Comparison of ENCODE assay signal across 17 cellular contexts in genomic region chr5:2810644-2811043, GRCh38. TPM values are rescaled to one million over a fixed set of nuclear protein-coding genes. Genes with fewer than 3 reads are reported as not detected.
DNase-seq lines count a peak whose midpoint lies in the region; ATAC-seq and TF ChIP-seq lines count a peak whose summit lies in the region.
"Had no signal": no experiment of that assay in that cellular context is flagged by ENCODE, and none has a peak within 500 bp of the region (broad histone marks: within the 10 kb centered on the region; RNA-seq: fewer than 3 reads in every experiment).

No MANE protein-coding gene starts in this region.

- no peaks in the 10 kb centered on the region for H3F3A ChIP-seq in GM23338 (replicated peaks; ENCODE audit: low read depth)

- no peaks in the 10 kb centered on the region for H3K9me2 ChIP-seq in GM23338 (ENCODE audit: insufficient read depth)

- H2AFZ ChIP-seq in GM23338 = no peak overlapping the region

- no peak overlapping the region for H3K27ac Mint-ChIP-seq in GM23338
- H3K27ac Mint-ChIP-seq: CD4-positive, alpha-beta memory T cell had no signal

- no peaks in the 10 kb centered on the region for H3K9me3 Mint-ChIP-seq in GM23338

- WGBS in esophagus muscularis mucosa = 74% methylated on average over 3 of the region's 3 CpGs

- no peaks in the 10 kb centered on the region for H3K4me1 Mint-ChIP-seq in GM23338
- H3K4me1 Mint-ChIP-seq: CD4-positive, alpha-beta memory T cell had no signal

- no peaks in the 10 kb centered on the region for H3K36me3 ChIP-seq in GM23338 (ENCODE audit: insufficient read depth)
- H3K36me3 ChIP-seq in esophagus muscularis mucosa = no peaks in the 10 kb centered on the region
- no peaks in the 10 kb centered on the region for H3K36me3 ChIP-seq in upper lobe of right lung

- DNase-seq in ELF-1 (ENCODE audit: low read depth, low spot score) = peak; percentile 27
- DNase-seq in GM23338 (ENCODE audit: low spot score) = peak; percentile 8
- peak; percentile 78 for DNase-seq in esophagus muscularis mucosa (ENCODE audit: extremely low spot score)
- DNase-seq in upper lobe of right lung = no peak
- DNase-seq in COR-L47 (lab: John Stamatoyannopoulos, UW) = no peak
- DNase-seq in NCI-H1930 (lab: John Stamatoyannopoulos, UW) = no peak
- DNase-seq: C1 segment of cervical spinal cord; Caco-2; CD4-positive, alpha-beta memory T cell; DMS153; DND-41; GDM1; GOT3; HCEC 1CT had no signal

- intact Hi-C loops in esophagus muscularis mucosa (cut with DNase I) (no loop called here), upper lobe of right lung (cut with DNase I) (no loop called here)

- H3K4me2 ChIP-seq in GM23338 = no peak overlapping the region

- no peak overlapping the region for H3K4me3 Mint-ChIP-seq in GM23338
- H3K4me3 Mint-ChIP-seq: CD4-positive, alpha-beta memory T cell had no signal

- no peak for TF ChIP-seq POLR2A in esophagus muscularis mucosa (IDR thresholded peaks at IDR 0.05; ENCODE audit: low read depth)

- H4K20me1 ChIP-seq in GM23338 (replicated peaks; ENCODE audit: insufficient read depth) = no peaks in the 10 kb centered on the region

- no peaks in the 10 kb centered on the region for H3K27me3 ChIP-seq in GM23338 (ENCODE audit: insufficient read depth)
- peaks cover 0 to 31% (median 0%) of the 10 kb centered on the region in 4 donors for H3K27me3 ChIP-seq in esophagus muscularis mucosa
- H3K27me3 ChIP-seq in upper lobe of right lung = no peaks in the 10 kb centered on the region

- no peak overlapping the region for H3K4me3 ChIP-seq in GM23338
- H3K4me3 ChIP-seq in esophagus muscularis mucosa = no peak overlapping the region
- no peak overlapping the region for H3K4me3 ChIP-seq in upper lobe of right lung
- H3K4me3 ChIP-seq: GM12878 had no signal

- peaks cover 15% of the 10 kb centered on the region for H3K27me3 Mint-ChIP-seq in GM23338 (ENCODE audit: insufficient read depth, low read depth, poor library complexity)
- H3K27me3 Mint-ChIP-seq: CD4-positive, alpha-beta memory T cell had no signal

- H3K79me2 ChIP-seq in GM23338 (replicated peaks; ENCODE audit: insufficient read depth) = no peaks in the 10 kb centered on the region

- H3K36me3 Mint-ChIP-seq in GM23338 (ENCODE audit: low read depth) = no peaks in the 10 kb centered on the region
- H3K36me3 Mint-ChIP-seq: CD4-positive, alpha-beta memory T cell had no signal

- H3K4me1 ChIP-seq in GM23338 (ENCODE audit: insufficient read depth) (no peaks in the 10 kb centered on the region), esophagus muscularis mucosa (no peaks in the 10 kb centered on the region), upper lobe of right lung (no peaks in the 10 kb centered on the region)
- H3K4me1 ChIP-seq: Caco-2 had no signal

- no peak for TF ChIP-seq CTCF in GM23338 (conservative IDR thresholded peaks at IDR 0.05; ENCODE audit: low read depth in 2 of 2)
- TF ChIP-seq CTCF in esophagus muscularis mucosa (IDR thresholded peaks at IDR 0.05) = no peak
- no peak for TF ChIP-seq CTCF in upper lobe of right lung (IDR thresholded peaks at IDR 0.05)

- H3K27ac ChIP-seq in GM23338 (ENCODE audit: low read depth) (no peak overlapping the region), esophagus muscularis mucosa (replicated peaks in 1 of 4) (no peak overlapping the region), upper lobe of right lung (no peak overlapping the region)

- peak; percentile 26; the same call in 1 of the 3 replicates for ATAC-seq in GM23338
- ATAC-seq in upper lobe of right lung = peak; percentile 58
- ATAC-seq: GM12878 had no signal

- H3K9me3 ChIP-seq in esophagus muscularis mucosa (no peaks in the 10 kb centered on the region), upper lobe of right lung (no peaks in the 10 kb centered on the region)
- H3K9me3 ChIP-seq: Caco-2 had no signal

- TF ChIP-seq EP300 in esophagus muscularis mucosa (IDR thresholded peaks at IDR 0.05) = no peak

TF ChIP-seq in GM23338, 12 proteins besides CTCF, POLR2A, EP300 and RAD21 (continues in another document):
- TF ChIP-seq EZH2 (IDR thresholded peaks at IDR 0.05; ENCODE audit: low read depth, unreplicated experiment) = no peak
- no peak for TF ChIP-seq REST (IDR thresholded peaks at IDR 0.05; ENCODE audit: unreplicated experiment)
- no peak for TF ChIP-seq ZNF114 (CRISPR knock-in tag; IDR thresholded peaks at IDR 0.05)
- TF ChIP-seq, protein P1, sequence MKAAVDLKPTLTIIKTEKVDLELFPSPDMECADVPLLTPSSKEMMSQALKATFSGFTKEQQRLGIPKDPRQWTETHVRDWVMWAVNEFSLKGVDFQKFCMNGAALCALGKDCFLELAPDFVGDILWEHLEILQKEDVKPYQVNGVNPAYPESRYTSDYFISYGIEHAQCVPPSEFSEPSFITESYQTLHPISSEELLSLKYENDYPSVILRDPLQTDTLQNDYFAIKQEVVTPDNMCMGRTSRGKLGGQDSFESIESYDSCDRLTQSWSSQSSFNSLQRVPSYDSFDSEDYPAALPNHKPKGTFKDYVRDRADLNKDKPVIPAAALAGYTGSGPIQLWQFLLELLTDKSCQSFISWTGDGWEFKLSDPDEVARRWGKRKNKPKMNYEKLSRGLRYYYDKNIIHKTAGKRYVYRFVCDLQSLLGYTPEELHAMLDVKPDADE (IDR thresholded peaks at IDR 0.05) = no peak
- no peak for TF ChIP-seq NANOG (IDR thresholded peaks at IDR 0.05; ENCODE audit: borderline replicate concordance)
- TF ChIP-seq CREB1 (CRISPR knock-in tag; IDR thresholded peaks at IDR 0.05; ENCODE audit: low read depth) = no peak
- no peak for TF ChIP-seq POLR2AphosphoS5 (IDR thresholded peaks at IDR 0.05; ENCODE audit: low read depth)

RNA-seq across cellular contexts. Expression of gene IRX2, which starts 59.2 kb away (rescaled TPM):
- total RNA-seq in GM23338 (2014; rRNA removed; shearing (Covaris generic)) = 15.8 and 25.3 TPM in 2 replicates
- polyA plus RNA-seq in GM23338 (2016; fragmentation: Nextera tagmentation; extraction: Ambion mirVana) = 13.6 and 14.5 TPM in 2 replicates
- total RNA-seq in esophagus muscularis mucosa (under 1 TPM in 2 of 4 donors, not detected in 2; 0.17 to 0.26 TPM), upper lobe of right lung (56.4 TPM)
- total RNA-seq: A172; A673; CD4-positive, alpha-beta memory T cell; GM12878 had no signal
- polyA plus RNA-seq: CD4-positive, alpha-beta memory T cell; GM12878 had no signal

Comparison
In these comparisons a context has a peak if more than half of its experiments do, and no peak if none do; other contexts are left out.
1. DNase-seq: peak in ELF-1 (single experiment), GM23338 (single experiment) and esophagus muscularis mucosa (single experiment); none in upper lobe of right lung (single experiment), COR-L47 (single experiment) and NCI-H1930 (0 of 2).
2. RNA of gene IRX2, which starts 59.2 kb away (total RNA-seq): 56.4 TPM in upper lobe of right lung (single experiment) and 15.8 to 25.3 TPM in GM23338; 0.17 to 0.26 TPM in esophagus muscularis mucosa; every median in the first group is over 10 times any median in the second.